Comparison of ENCODE assay signal across 8 cellular contexts in genomic region chr2:223613017-223613950, GRCh38. TPM values are rescaled to one million over a fixed set of nuclear protein-coding genes. Genes with fewer than 3 reads are reported as not detected.
DNase-seq lines count a peak whose midpoint lies in the region; ATAC-seq, FAIRE-seq and TF ChIP-seq lines count a peak whose summit lies in the region.

No MANE protein-coding gene starts in this region.

- 0 out of 2 replicates have a peak overlapping the region, but pooled peaks have one; percentile 3 for H3K4me3 ChIP-seq in H7 (ENCODE audit: insufficient read depth, low read depth, low read length)
- H3K4me3 ChIP-seq in HepG2 (replicated peaks in 1 of 3; ENCODE audit: insufficient read depth in 1 of 3, low read depth in 2 of 3, low read length in 3 of 3) = peak overlapping the region in 1 of 3 experiments; percentile 18; a peak in 1 of 6 replicates

- no peak overlapping the region for H3K9ac ChIP-seq in HepG2 (ENCODE audit: insufficient read depth, low read depth, low read length)

- intact Hi-C loops in HepG2 (cut with micrococcal nuclease; ENCODE audit: unreplicated experiment) = no loop called here

- TF ChIP-seq EP300 in HepG2 (IDR thresholded peaks at IDR 0.05; ENCODE audit: low read depth in 2 of 2, low read length in 2 of 2) = no peak
- TF ChIP-seq EP300 in HepG2 (CRISPR knock-in tag; IDR thresholded peaks at IDR 0.05; ENCODE audit: borderline replicate concordance) = no peak

- BruUV-seq in HepG2 (replicated peaks; lab: Mats Ljungman, UMichigan) = no TSS peak

- TF ChIP-seq CTCF in HepG2 (CRISPR knock-in tag; IDR thresholded peaks at IDR 0.05) = no peak

- no peak for FAIRE-seq in HepG2 (lab: Jason Lieb, UNC)

- DNase-seq in H7 (peak; percentile 69), NCI-H748 (lab: John Stamatoyannopoulos, UW; ENCODE audit: unreplicated experiment) (peak; percentile 96), dermis microvascular lymphatic vessel endothelial cell (ENCODE audit: low read depth in 2 of 2) (peak; percentile 6 to 88), HepG2 (ENCODE audit: low spot score) (peak; percentile 45)
- DNase-seq in stimulated activated CD4-positive, alpha-beta T cell treated with anti-CD3 and anti-CD28 coated beads, Interleukin-4, amount 100 ng/mL, for 4 hours = no peak

- no peak overlapping the region for H2AFZ ChIP-seq in HepG2 (ENCODE audit: low read length)

- H3K4me1 ChIP-seq in HepG2 (ENCODE audit: insufficient read depth, low read length) = peaks cover 10% of the 10 kb centered on the region; the same call in 1 of the 2 replicates

- H3K4me2 ChIP-seq in HepG2 (ENCODE audit: low read depth, low read length) = peak overlapping the region; percentile 43

- H3K36me3 ChIP-seq in H7 (replicated peaks; ENCODE audit: control insufficient read depth, insufficient read depth, low read length) (no peaks in the 10 kb centered on the region), HepG2 (replicated peaks in 1 of 2; ENCODE audit: control insufficient read depth in 1 of 2, insufficient read depth in 2 of 2, low read length in 2 of 2) (no peaks in the 10 kb centered on the region)

- POLR2A ChIA-PET in HepG2 (lab: Yijun Ruan, JAX) = no interaction called here

- in situ Hi-C loops in HepG2 (cut with HindIII; ENCODE audit: extremely low pct_ligation_motif_present, low pct_unique_long_range_greater_than_20kb) = no loop called here

- no peak overlapping the region for H3K27ac ChIP-seq in HepG2 (ENCODE audit: extremely low read length, insufficient read depth, low read length)
- peak overlapping the region; percentile 85 for H3K27ac ChIP-seq in temporal lobe (ENCODE audit: low read depth, low read length)

- ATAC-seq in HepG2 (peak; percentile 95), GM18867 (IDR thresholded peaks at IDR 0.05; ENCODE audit: unreplicated experiment) (no peak), HG03196 (IDR thresholded peaks at IDR 0.05; ENCODE audit: unreplicated experiment) (no peak)

- H3K27me3 ChIP-seq in H7 (ENCODE audit: control insufficient read depth, insufficient read depth, low read length) (peaks cover 41% of the 10 kb centered on the region), HepG2 (ENCODE audit: control insufficient read depth in 1 of 2, insufficient read depth in 2 of 2, low read length in 2 of 2) (peaks cover 0 to 15% of the 10 kb centered on the region in 2 experiments; a peak in 3 of 5 replicates)

- WGBS in HepG2 (ENCODE audit: low lambda C conversion rate) = 14% methylated on average over 30 of the region's 35 CpGs

- CTCF ChIA-PET in HepG2 (lab: Yijun Ruan, JAX; ENCODE audit: low intra/inter-chr PET ratio, low total read pairs) = no interaction called here

- TF ChIP-seq POLR2A in HepG2 (IDR thresholded peaks at IDR 0.05; ENCODE audit: insufficient read depth in 1 of 2, low read depth in 2 of 2, low read length in 2 of 2) = no peak

- no peak for TF ChIP-seq RAD21 in HepG2 (CRISPR knock-in tag; IDR thresholded peaks at IDR 0.05)

- no peaks in the 10 kb centered on the region for H3K79me2 ChIP-seq in HepG2 (ENCODE audit: insufficient read depth, low read length)

- no peaks in the 10 kb centered on the region for H4K20me1 ChIP-seq in HepG2 (ENCODE audit: insufficient read depth, low read length)

- no peaks in the 10 kb centered on the region for H3K9me3 ChIP-seq in HepG2 (ENCODE audit: low read length)

TF ChIP-seq in HepG2, 621 proteins besides CTCF, POLR2A, EP300 and RAD21 (continues in another document):
- TF ChIP-seq, protein P1, sequence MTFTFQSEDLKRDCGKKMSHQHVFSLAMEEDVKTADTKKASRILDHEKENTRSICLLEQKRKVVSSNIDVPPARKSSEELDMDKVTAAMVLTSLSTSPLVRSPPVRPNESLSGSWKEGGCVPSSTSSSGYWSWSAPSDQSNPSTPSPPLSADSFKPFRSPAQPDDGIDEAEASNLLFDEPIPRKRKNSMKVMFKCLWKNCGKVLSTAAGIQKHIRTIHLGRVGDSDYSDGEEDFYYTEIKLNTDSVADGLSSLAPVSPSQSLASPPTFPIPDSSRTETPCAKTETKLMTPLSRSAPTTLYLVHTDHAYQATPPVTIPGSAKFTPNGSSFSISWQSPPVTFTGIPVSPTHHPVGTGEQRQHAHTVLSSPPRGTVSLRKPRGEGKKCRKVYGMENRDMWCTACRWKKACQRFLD (CRISPR knock-in tag; IDR thresholded peaks at IDR 0.05; ENCODE audit: borderline replicate concordance) = no peak
- TF ChIP-seq KDM2A (CRISPR knock-in tag; IDR thresholded peaks at IDR 0.05; ENCODE audit: borderline replicate concordance, low read depth) (peak; percentile 51; the same call in 1 of the 2 replicates), ARNT2 (CRISPR knock-in tag; IDR thresholded peaks at IDR 0.05; ENCODE audit: low read depth) (no peak), PPARG (CRISPR knock-in tag; conservative IDR thresholded peaks at IDR 0.05) (no peak), FOSL2 (CRISPR knock-in tag; IDR thresholded peaks at IDR 0.05) (peak; percentile 88), ZNF383 (CRISPR knock-in tag; IDR thresholded peaks at IDR 0.05; ENCODE audit: borderline replicate concordance) (no peak), HOXA9 (CRISPR knock-in tag; IDR thresholded peaks at IDR 0.05; ENCODE audit: borderline replicate concordance) (no peak), KMT2A (CRISPR knock-in tag; IDR thresholded peaks at IDR 0.05) (no peak), HDAC6 (IDR thresholded peaks at IDR 0.05; ENCODE audit: low read depth, low read length) (no peak), RBM39 (IDR thresholded peaks at IDR 0.05; ENCODE audit: low read depth, low read length, poor library complexity, severe bottlenecking) (no peak), ASH2L (IDR thresholded peaks at IDR 0.05; ENCODE audit: insufficient read length, low read depth, low read length) (no peak), MAFF (IDR thresholded peaks at IDR 0.05; ENCODE audit: low read depth, low read length) (0 out of 2 replicates have a peak, but pooled peaks have one; percentile 14), MEIS2 (CRISPR knock-in tag; IDR thresholded peaks at IDR 0.05) (no peak), GPN1 (CRISPR knock-in tag; IDR thresholded peaks at IDR 0.05; ENCODE audit: borderline replicate concordance) (no peak), NFE2L2 (IDR thresholded peaks at IDR 0.05; ENCODE audit: low read length) (peak; percentile 85), ZNF232 (CRISPR knock-in tag; IDR thresholded peaks at IDR 0.05; ENCODE audit: borderline replicate concordance) (no peak)
- TF ChIP-seq, protein P2, sequence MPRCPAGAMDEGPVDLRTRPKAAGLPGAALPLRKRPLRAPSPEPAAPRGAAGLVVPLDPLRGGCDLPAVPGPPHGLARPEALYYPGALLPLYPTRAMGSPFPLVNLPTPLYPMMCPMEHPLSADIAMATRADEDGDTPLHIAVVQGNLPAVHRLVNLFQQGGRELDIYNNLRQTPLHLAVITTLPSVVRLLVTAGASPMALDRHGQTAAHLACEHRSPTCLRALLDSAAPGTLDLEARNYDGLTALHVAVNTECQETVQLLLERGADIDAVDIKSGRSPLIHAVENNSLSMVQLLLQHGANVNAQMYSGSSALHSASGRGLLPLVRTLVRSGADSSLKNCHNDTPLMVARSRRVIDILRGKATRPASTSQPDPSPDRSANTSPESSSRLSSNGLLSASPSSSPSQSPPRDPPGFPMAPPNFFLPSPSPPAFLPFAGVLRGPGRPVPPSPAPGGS (CRISPR knock-in tag; IDR thresholded peaks at IDR 0.05) = no peak

RNA-seq across cellular contexts. Expression of gene SCG2, which starts 11.1 kb away (rescaled TPM):
- total RNA-seq in H7 (2014; rRNA removed; shearing (Covaris generic)) = 2.5 and 3.4 TPM in 2 replicates
- not detected in 2 replicates for total RNA-seq in dermis microvascular lymphatic vessel endothelial cell
- not detected in 2 replicates for total RNA-seq in HepG2 (2016; rRNA removed; fragmentation: Illumina TruSeq; extraction: Trizol)
- total RNA-seq in HepG2 (2016; cell fraction: cytosol; rRNA removed; fragmentation: Illumina TruSeq; extraction: Trizol; ENCODE audit: low read depth) = not detected in 2 replicates
- total RNA-seq in HepG2 (2016; cell fraction: insoluble cytoplasmic fraction; rRNA removed; fragmentation: Illumina TruSeq; extraction: Trizol) = not detected in 2 replicates
- total RNA-seq in HepG2 (2016; cell fraction: membrane; rRNA removed; fragmentation: Illumina TruSeq; extraction: Trizol) = not detected in 2 replicates
- not detected in 2 replicates for total RNA-seq in HepG2 (2016; cell fraction: nucleus; rRNA removed; fragmentation: Illumina TruSeq; extraction: Trizol)
- polyA plus RNA-seq in HepG2 (2011; rRNA removed) = not detected in 2 replicates
- not detected in 2 replicates for polyA plus RNA-seq in HepG2 (2011; cell fraction: cytosol; rRNA removed)
- polyA plus RNA-seq in HepG2 (2011; cell fraction: nucleus; rRNA removed) = not detected in 2 replicates
- not detected in 2 replicates for polyA plus RNA-seq in HepG2 (2012)
- not detected in 2 replicates for polyA plus RNA-seq in HepG2 (2016; cell fraction: cytosol; fragmentation: Illumina TruSeq; extraction: Trizol; ENCODE audit: low read depth)
- polyA plus RNA-seq in HepG2 (2016; cell fraction: insoluble cytoplasmic fraction; fragmentation: Illumina TruSeq; extraction: Trizol; ENCODE audit: low read depth) = not detected in 2 replicates
- not detected in 2 replicates for polyA plus RNA-seq in HepG2 (2016; cell fraction: membrane; fragmentation: Illumina TruSeq; extraction: Trizol; ENCODE audit: low read depth)
- 0.23 TPM in 1 of 2 replicates, not detected in the other for polyA plus RNA-seq in HepG2 (2016; cell fraction: nucleus; fragmentation: Illumina TruSeq; extraction: Trizol; ENCODE audit: insufficient read depth, low read depth)
- not detected in 2 replicates for polyA minus RNA-seq in HepG2 (2011; rRNA and poly(A)+ RNA removed; ENCODE audit: low replicate concordance)
- not detected in 2 replicates for polyA minus RNA-seq in HepG2 (2011; cell fraction: cytosol; rRNA and poly(A)+ RNA removed)
- not detected in 2 replicates for polyA minus RNA-seq in HepG2 (2011; cell fraction: nucleus; rRNA and poly(A)+ RNA removed)
- 81.9 TPM for total RNA-seq in temporal lobe

Comparison
In these comparisons a context has a peak if more than half of its experiments do, and no peak if none do; other contexts are left out.
1. DNase-seq: peak in H7 (single experiment), NCI-H748 (single experiment), dermis microvascular lymphatic vessel endothelial cell (2 of 2) and HepG2 (single experiment); none in stimulated activated CD4-positive, alpha-beta T cell treated with anti-CD3 and anti-CD28 coated beads, Interleukin-4, amount 100 ng/mL, for 4 hours (0 of 2).
2. RNA of gene SCG2, which starts 11.1 kb away (total RNA-seq): 81.9 TPM in temporal lobe (single experiment); 2.5 to 3.4 TPM in H7, not detected in HepG2 and not detected in dermis microvascular lymphatic vessel endothelial cell; every median in the first group is over 10 times any median in the second.